Comparison of ENCODE assay signal across 1 cellular context in the genomic region with DNA sequence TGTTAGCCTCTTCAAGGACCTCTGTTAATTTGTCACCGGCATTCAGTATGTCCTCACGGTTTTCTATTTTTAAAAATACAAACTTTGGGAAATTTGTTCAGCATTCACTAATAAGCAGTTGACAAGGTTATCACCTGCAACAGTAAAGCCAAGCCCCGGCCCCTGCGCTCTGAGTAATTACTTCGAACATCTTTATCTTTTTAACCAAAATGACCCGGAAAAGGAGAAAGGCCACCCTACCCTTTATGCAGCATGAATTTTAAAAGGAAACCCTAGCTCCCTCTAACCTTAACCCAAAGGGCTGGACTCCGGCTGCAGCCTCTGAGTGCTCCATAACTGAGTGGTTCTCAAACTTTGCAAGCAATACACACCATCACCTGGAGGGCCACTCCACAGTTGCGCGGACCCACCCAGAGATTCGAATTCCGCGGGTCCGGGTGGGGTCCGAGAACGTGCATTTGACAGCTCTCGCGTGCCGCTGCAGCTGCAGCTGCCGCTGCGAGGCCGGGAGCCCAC.
A peak's percentile ranks its signal among the peaks of the same experiment; 100 is the strongest.
TF ChIP-seq lines count a peak whose summit lies in the region.

No MANE protein-coding gene starts in this region.

TF ChIP-seq in HepG2, 621 proteins besides CTCF, POLR2A, EP300 and RAD21 (continues in another document):
- TF ChIP-seq RORA (CRISPR knock-in tag; IDR thresholded peaks at IDR 0.05) (no peak; the same call in 1 of the 2 replicates), ZNF800 (CRISPR knock-in tag; IDR thresholded peaks at IDR 0.05) (no peak), ZNF724P (CRISPR knock-in tag; IDR thresholded peaks at IDR 0.05; ENCODE audit: borderline replicate concordance) (0 out of 2 replicates have a peak, but pooled peaks have one; percentile 43), NR2C2 (CRISPR knock-in tag; IDR thresholded peaks at IDR 0.05; ENCODE audit: borderline replicate concordance) (peak; percentile 5; the same call in 1 of the 2 replicates), MXD4 (CRISPR knock-in tag; IDR thresholded peaks at IDR 0.05) (0 out of 2 replicates have a peak, but pooled peaks have one; percentile 36), MTA1 (CRISPR knock-in tag; IDR thresholded peaks at IDR 0.05; ENCODE audit: borderline replicate concordance) (no peak), TIGD3 (CRISPR knock-in tag; IDR thresholded peaks at IDR 0.05; ENCODE audit: borderline replicate concordance) (no peak), ZFAT (CRISPR knock-in tag; conservative IDR thresholded peaks at IDR 0.05) (0 out of 2 replicates have a peak, but pooled peaks have one; percentile 20), STAT5B (CRISPR knock-in tag; IDR thresholded peaks at IDR 0.05) (no peak), BHLHE40 (IDR thresholded peaks at IDR 0.05; ENCODE audit: low read length) (peak; percentile 92), BCL6 (CRISPR knock-in tag; IDR thresholded peaks at IDR 0.05) (0 out of 2 replicates have a peak, but pooled peaks have one; percentile 6), NR2F1 (CRISPR knock-in tag; IDR thresholded peaks at IDR 0.05) (no peak), ZSCAN22 (CRISPR knock-in tag; IDR thresholded peaks at IDR 0.05) (no peak), ZZZ3 (CRISPR knock-in tag; IDR thresholded peaks at IDR 0.05; ENCODE audit: borderline replicate concordance) (no peak), AKAP8 (CRISPR knock-in tag; IDR thresholded peaks at IDR 0.05) (no peak), DBP (CRISPR knock-in tag; IDR thresholded peaks at IDR 0.05; ENCODE audit: not compliant biosample characterization) (no peak), ZNF274 (CRISPR knock-in tag; IDR thresholded peaks at IDR 0.05) (0 out of 2 replicates have a peak, but pooled peaks have one; percentile 30), ASH2L (IDR thresholded peaks at IDR 0.05; ENCODE audit: insufficient read length, low read depth, low read length) (no peak), ATM (IDR thresholded peaks at IDR 0.05; ENCODE audit: borderline replicate concordance) (no peak), TFAP4 (IDR thresholded peaks at IDR 0.05; ENCODE audit: borderline replicate concordance, low read depth) (peak; percentile 35; the same call in 1 of the 2 replicates), TAF15 (IDR thresholded peaks at IDR 0.05; ENCODE audit: low read depth, low read length, poor library complexity, severe bottlenecking) (no peak), IKZF5 (CRISPR knock-in tag; IDR thresholded peaks at IDR 0.05) (0 out of 2 replicates have a peak, but pooled peaks have one; percentile 20), SMYD3 (CRISPR knock-in tag; IDR thresholded peaks at IDR 0.05) (no peak), ZNF629 (CRISPR knock-in tag; conservative IDR thresholded peaks at IDR 0.05) (no peak), ZNF253 (CRISPR knock-in tag; IDR thresholded peaks at IDR 0.05; ENCODE audit: borderline replicate concordance) (no peak), NR2F6 (IDR thresholded peaks at IDR 0.05) (no peak), NR2F6 (CRISPR knock-in tag; IDR thresholded peaks at IDR 0.05) (no peak), ZNF263 (CRISPR knock-in tag; IDR thresholded peaks at IDR 0.05) (no peak)
- TF ChIP-seq, protein P1, sequence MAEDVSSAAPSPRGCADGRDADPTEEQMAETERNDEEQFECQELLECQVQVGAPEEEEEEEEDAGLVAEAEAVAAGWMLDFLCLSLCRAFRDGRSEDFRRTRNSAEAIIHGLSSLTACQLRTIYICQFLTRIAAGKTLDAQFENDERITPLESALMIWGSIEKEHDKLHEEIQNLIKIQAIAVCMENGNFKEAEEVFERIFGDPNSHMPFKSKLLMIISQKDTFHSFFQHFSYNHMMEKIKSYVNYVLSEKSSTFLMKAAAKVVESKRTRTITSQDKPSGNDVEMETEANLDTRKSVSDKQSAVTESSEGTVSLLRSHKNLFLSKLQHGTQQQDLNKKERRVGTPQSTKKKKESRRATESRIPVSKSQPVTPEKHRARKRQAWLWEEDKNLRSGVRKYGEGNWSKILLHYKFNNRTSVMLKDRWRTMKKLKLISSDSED (CRISPR knock-in tag; IDR thresholded peaks at IDR 0.05) = no peak
- TF ChIP-seq, protein P2, sequence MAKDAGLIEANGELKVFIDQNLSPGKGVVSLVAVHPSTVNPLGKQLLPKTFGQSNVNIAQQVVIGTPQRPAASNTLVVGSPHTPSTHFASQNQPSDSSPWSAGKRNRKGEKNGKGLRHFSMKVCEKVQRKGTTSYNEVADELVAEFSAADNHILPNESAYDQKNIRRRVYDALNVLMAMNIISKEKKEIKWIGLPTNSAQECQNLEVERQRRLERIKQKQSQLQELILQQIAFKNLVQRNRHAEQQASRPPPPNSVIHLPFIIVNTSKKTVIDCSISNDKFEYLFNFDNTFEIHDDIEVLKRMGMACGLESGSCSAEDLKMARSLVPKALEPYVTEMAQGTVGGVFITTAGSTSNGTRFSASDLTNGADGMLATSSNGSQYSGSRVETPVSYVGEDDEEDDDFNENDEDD (CRISPR knock-in tag; IDR thresholded peaks at IDR 0.05; ENCODE audit: borderline replicate concordance) = 0 out of 2 replicates have a peak, but pooled peaks have one; percentile 53
- TF ChIP-seq, protein P3, sequence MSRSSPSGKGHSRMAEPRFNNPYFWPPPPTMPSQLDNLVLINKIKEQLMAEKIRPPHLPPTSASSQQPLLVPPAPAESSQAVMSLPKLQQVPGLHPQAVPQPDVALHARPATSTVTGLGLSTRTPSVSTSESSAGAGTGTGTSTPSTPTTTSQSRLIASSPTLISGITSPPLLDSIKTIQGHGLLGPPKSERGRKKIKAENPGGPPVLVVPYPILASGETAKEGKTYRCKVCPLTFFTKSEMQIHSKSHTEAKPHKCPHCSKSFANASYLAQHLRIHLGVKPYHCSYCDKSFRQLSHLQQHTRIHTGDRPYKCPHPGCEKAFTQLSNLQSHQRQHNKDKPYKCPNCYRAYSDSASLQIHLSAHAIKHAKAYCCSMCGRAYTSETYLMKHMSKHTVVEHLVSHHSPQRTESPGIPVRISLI (CRISPR knock-in tag; IDR thresholded peaks at IDR 0.05; ENCODE audit: borderline replicate concordance) = no peak
- TF ChIP-seq, protein P4, sequence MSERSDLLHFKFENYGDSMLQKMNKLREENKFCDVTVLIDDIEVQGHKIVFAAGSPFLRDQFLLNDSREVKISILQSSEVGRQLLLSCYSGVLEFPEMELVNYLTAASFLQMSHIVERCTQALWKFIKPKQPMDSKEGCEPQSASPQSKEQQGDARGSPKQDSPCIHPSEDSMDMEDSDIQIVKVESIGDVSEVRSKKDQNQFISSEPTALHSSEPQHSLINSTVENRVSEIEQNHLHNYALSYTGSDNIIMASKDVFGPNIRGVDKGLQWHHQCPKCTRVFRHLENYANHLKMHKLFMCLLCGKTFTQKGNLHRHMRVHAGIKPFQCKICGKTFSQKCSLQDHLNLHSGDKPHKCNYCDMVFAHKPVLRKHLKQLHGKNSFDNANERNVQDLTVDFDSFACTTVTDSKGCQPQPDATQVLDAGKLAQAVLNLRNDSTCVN (CRISPR knock-in tag; IDR thresholded peaks at IDR 0.05; ENCODE audit: borderline replicate concordance) = no peak
- TF ChIP-seq, protein P5, sequence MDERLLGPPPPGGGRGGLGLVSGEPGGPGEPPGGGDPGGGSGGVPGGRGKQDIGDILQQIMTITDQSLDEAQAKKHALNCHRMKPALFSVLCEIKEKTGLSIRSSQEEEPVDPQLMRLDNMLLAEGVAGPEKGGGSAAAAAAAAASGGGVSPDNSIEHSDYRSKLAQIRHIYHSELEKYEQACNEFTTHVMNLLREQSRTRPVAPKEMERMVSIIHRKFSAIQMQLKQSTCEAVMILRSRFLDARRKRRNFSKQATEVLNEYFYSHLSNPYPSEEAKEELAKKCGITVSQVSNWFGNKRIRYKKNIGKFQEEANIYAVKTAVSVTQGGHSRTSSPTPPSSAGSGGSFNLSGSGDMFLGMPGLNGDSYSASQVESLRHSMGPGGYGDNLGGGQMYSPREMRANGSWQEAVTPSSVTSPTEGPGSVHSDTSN (CRISPR knock-in tag; IDR thresholded peaks at IDR 0.05) = no peak
- TF ChIP-seq, protein P6, sequence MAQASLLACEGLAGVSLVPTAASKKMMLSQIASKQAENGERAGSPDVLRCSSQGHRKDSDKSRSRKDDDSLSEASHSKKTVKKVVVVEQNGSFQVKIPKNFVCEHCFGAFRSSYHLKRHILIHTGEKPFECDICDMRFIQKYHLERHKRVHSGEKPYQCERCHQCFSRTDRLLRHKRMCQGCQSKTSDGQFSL (CRISPR knock-in tag; IDR thresholded peaks at IDR 0.05) = no peak
- TF ChIP-seq, protein P7, sequence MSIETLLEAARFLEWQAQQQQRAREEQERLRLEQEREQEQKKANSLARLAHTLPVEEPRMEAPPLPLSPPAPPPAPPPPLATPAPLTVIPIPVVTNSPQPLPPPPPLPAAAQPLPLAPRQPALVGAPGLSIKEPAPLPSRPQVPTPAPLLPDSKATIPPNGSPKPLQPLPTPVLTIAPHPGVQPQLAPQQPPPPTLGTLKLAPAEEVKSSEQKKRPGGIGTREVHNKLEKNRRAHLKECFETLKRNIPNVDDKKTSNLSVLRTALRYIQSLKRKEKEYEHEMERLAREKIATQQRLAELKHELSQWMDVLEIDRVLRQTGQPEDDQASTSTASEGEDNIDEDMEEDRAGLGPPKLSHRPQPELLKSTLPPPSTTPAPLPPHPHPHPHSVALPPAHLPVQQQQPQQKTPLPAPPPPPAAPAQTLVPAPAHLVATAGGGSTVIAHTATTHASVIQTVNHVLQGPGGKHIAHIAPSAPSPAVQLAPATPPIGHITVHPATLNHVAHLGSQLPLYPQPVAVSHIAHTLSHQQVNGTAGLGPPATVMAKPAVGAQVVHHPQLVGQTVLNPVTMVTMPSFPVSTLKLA (IDR thresholded peaks at IDR 0.05) = 0 out of 2 replicates have a peak, but pooled peaks have one; percentile 20
- TF ChIP-seq, protein P8, sequence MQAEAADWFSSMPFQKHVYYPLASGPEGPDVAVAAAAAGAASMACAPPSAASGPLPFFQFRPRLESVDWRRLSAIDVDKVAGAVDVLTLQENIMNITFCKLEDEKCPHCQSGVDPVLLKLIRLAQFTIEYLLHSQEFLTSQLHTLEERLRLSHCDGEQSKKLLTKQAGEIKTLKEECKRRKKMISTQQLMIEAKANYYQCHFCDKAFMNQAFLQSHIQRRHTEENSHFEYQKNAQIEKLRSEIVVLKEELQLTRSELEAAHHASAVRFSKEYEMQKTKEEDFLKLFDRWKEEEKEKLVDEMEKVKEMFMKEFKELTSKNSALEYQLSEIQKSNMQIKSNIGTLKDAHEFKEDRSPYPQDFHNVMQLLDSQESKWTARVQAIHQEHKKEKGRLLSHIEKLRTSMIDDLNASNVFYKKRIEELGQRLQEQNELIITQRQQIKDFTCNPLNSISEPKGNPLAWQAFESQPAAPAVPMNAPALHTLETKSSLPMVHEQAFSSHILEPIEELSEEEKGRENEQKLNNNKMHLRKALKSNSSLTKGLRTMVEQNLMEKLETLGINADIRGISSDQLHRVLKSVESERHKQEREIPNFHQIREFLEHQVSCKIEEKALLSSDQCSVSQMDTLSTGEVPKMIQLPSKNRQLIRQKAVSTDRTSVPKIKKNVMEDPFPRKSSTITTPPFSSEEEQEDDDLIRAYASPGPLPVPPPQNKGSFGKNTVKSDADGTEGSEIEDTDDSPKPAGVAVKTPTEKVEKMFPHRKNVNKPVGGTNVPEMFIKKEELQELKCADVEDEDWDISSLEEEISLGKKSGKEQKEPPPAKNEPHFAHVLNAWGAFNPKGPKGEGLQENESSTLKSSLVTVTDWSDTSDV (CRISPR knock-in tag; IDR thresholded peaks at IDR 0.05) = no peak
